ENCODE assay signal across 10 cellular contexts in the genomic region with DNA sequence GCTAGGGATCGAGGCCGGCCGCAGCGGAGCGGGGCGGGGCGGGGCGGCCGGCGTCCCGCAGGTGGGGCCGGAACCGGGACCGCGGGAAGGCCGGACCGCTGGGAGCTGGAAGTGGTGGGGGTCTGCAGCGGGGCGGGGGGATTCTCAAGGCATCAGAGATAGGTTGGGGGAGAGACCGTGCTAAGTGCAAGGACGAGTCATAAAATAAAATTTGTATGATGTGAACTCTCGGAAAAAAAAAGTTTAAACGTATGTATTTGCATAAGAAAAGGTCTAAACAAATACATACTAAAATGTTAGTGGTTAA. TPM values are rescaled to one million over a fixed set of nuclear protein-coding genes. Genes with fewer than 3 reads are reported as not detected.
DNase-seq lines count a peak whose midpoint lies in the region; ATAC-seq, FAIRE-seq and TF ChIP-seq lines count a peak whose summit lies in the region.
"Had no signal": no experiment of that assay in that cellular context is flagged by ENCODE, and none has a peak within 500 bp of the region (broad histone marks: within the 10 kb centered on the region; RNA-seq: fewer than 3 reads in every experiment).

A gene with protein sequence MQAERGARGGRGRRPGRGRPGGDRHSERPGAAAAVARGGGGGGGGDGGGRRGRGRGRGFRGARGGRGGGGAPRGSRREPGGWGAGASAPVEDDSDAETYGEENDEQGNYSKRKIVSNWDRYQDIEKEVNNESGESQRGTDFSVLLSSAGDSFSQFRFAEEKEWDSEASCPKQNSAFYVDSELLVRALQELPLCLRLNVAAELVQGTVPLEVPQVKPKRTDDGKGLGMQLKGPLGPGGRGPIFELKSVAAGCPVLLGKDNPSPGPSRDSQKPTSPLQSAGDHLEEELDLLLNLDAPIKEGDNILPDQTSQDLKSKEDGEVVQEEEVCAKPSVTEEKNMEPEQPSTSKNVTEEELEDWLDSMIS (minus strand): TSS at position 25 of the 307 bp plus-strand sequence. CDS start 158 bp downstream, outside the sequence.

- TF ChIP-seq EP300 in transverse colon (IDR thresholded peaks at IDR 0.05; ENCODE audit: low read depth): no peak

- H3K27ac ChIP-seq in lung (ENCODE audit: low read depth in 1 of 2, low read length in 1 of 2) (peak within 1 kb of the TSS; percentile 98 to 100), transverse colon (peak within 1 kb of the TSS; percentile 89 to 96 (median 94))

- H3K9me3 Mint-ChIP-seq in activated T-cell treated with anti-CD3 and anti-CD28 coated beads, Interleukin-2, amount 50 U/mL, for 24 hours: no peaks in the 10 kb centered on the region

- 0 to 1% methylated on average over 19 to 23 of the region's 23 CpGs for WGBS in lung, 2 donors
- WGBS in transverse colon (ENCODE audit: low coverage in 1 of 2), 2 donors: 0% methylated on average over 6 to 14 of the region's 23 CpGs

- H3K36me3 ChIP-seq in bronchial epithelial cell (ENCODE audit: control insufficient read depth, insufficient read depth, low read length) (no peaks in the 10 kb centered on the region), lung (ENCODE audit: control insufficient read depth in 2 of 2, insufficient read depth in 2 of 2, low read length in 2 of 2) (no peaks in the 10 kb centered on the region), transverse colon (no peaks in the 10 kb centered on the region)

- no peak for TF ChIP-seq POLR2A in transverse colon (IDR thresholded peaks at IDR 0.05)

- H3K4me1 ChIP-seq in lung (ENCODE audit: control insufficient read depth in 2 of 2, insufficient read depth in 2 of 2, low read length in 2 of 2) (peaks cover 0 to 5% of the 10 kb centered on the region in 2 donors), transverse colon (peaks cover 12 to 25% (median 13%) of the 10 kb centered on the region in 4 donors)

- peak within 1 kb of the TSS; percentile 98 for H3K27ac Mint-ChIP-seq in activated T-cell treated with anti-CD3 and anti-CD28 coated beads, Interleukin-2, amount 50 U/mL, for 24 hours

- no peak for ATAC-seq in lung (ENCODE audit: insufficient read depth, low FRiP score)
- ATAC-seq in GM21717 (IDR thresholded peaks at IDR 0.05; ENCODE audit: unreplicated experiment): no peak
- ATAC-seq in GM19452 (IDR thresholded peaks at IDR 0.05; ENCODE audit: unreplicated experiment): no peak

- in situ Hi-C loops in transverse colon (cut with MboI; ENCODE audit: low pct_ligation_motif_present in 1 of 4, low pct_unique_long_range_greater_than_20kb in 1 of 4, low sequenced_read_pairs in 3 of 4): no loop called here

- no peaks in the 10 kb centered on the region for H3K27me3 Mint-ChIP-seq in activated T-cell treated with anti-CD3 and anti-CD28 coated beads, Interleukin-2, amount 50 U/mL, for 24 hours

- no peak for DNase-seq in activated T-cell treated with anti-CD3 and anti-CD28 coated beads, Interleukin-2, amount 50 U/mL, for 24 hours
- DNase-seq in activated T-cell treated with anti-CD3 and anti-CD28 coated beads for 4 hours (no peak), bronchial epithelial cell (ENCODE audit: low read depth) (no peak), lung (ENCODE audit: low spot score) (peak; percentile 33), transverse colon (no peak), NCI-H2171 treated with DMSO at 0.1 percent for 48 hours (lab: John Stamatoyannopoulos, UW) (no peak)

- H3K36me3 Mint-ChIP-seq in activated T-cell treated with anti-CD3 and anti-CD28 coated beads, Interleukin-2, amount 50 U/mL, for 24 hours (ENCODE audit: low read depth): peaks cover 6% of the 10 kb centered on the region

- peak within 1 kb of the TSS; percentile 88 for H3K4me3 Mint-ChIP-seq in activated T-cell treated with anti-CD3 and anti-CD28 coated beads, Interleukin-2, amount 50 U/mL, for 24 hours

- TF ChIP-seq CTCF in bronchial epithelial cell (IDR thresholded peaks at IDR 0.05; ENCODE audit: insufficient read depth, low read length, severe bottlenecking) (no peak), lung (IDR thresholded peaks at IDR 0.05; ENCODE audit: control extremely low read depth, extremely low read depth) (no peak), transverse colon (IDR thresholded peaks at IDR 0.05) (no peak)

- no peaks in the 10 kb centered on the region for H3K27me3 ChIP-seq in bronchial epithelial cell (ENCODE audit: control insufficient read depth, insufficient read depth, low read length)
- no peaks in the 10 kb centered on the region for H3K27me3 ChIP-seq in lung (ENCODE audit: control insufficient read depth, insufficient read depth)
- no peaks in the 10 kb centered on the region for H3K27me3 ChIP-seq in transverse colon

- peaks cover 52% of the 10 kb centered on the region for H3K4me1 Mint-ChIP-seq in activated T-cell treated with anti-CD3 and anti-CD28 coated beads, Interleukin-2, amount 50 U/mL, for 24 hours (ENCODE audit: low read depth)

- no peak for FAIRE-seq in bronchial epithelial cell (lab: Jason Lieb, UNC)
- FAIRE-seq: G401.6, islet of Langerhans had no signal

- H3K9me3 ChIP-seq in lung (ENCODE audit: control insufficient read depth in 2 of 2, insufficient read depth in 1 of 2, low read length in 1 of 2) (no peaks in the 10 kb centered on the region), transverse colon (no peaks in the 10 kb centered on the region)

- H3K4me3 ChIP-seq in bronchial epithelial cell (ENCODE audit: low read depth, low read length) (peak within 1 kb of the TSS; percentile 97), lung (peak within 1 kb of the TSS; percentile 93), transverse colon (peak within 1 kb of the TSS; percentile 62 to 83 (median 74))

- intact Hi-C loops in transverse colon (cut with DNase I; ENCODE audit: low total_unique reads): no loop called here

RNA-seq across cellular contexts. Expression of the gene that starts here (rescaled TPM):
- 32.0 and 51.3 TPM in 2 replicates for total RNA-seq in bronchial epithelial cell
- total RNA-seq in lung: 1 to 10 TPM; 7.5 to 9.3 TPM
- 1 to 10 TPM; 8.5 to 9.3 TPM for polyA plus RNA-seq in lung
- total RNA-seq in transverse colon: 10 to 100 TPM in 1 of 4 donors, 1 to 10 TPM in 3; 4.9 to 21.3 (median 7.6) TPM
